In genomic region chr3:105906345-105906744, GRCh38 we compare ENCODE assay signal across 20 cellular contexts. TPM values are rescaled to one million over a fixed set of nuclear protein-coding genes. Genes with fewer than 3 reads are reported as not detected.
DNase-seq lines count a peak whose midpoint lies in the region; ATAC-seq and TF ChIP-seq lines count a peak whose summit lies in the region.
"Had no signal": no experiment of that assay in that cellular context is flagged by ENCODE, and none has a peak within 500 bp of the region (broad histone marks: within the 10 kb centered on the region; RNA-seq: fewer than 3 reads in every experiment).

No MANE protein-coding gene starts in this region.

- no peak overlapping the region for H2AFZ ChIP-seq in hepatocyte
- H2AFZ ChIP-seq: neural progenitor cell had no signal

- DNase-seq in ascending aorta (ENCODE audit: low spot score in 2 of 2), result no peak
- DNase-seq in fibroblast of mammary gland (ENCODE audit: low read depth), result peak; percentile 14
- no peak for DNase-seq in psoas muscle
- DNase-seq in upper lobe of left lung, result no peak
- DNase-seq in iPS-NIHi7 (ENCODE audit: extremely low spot score), result no peak
- DNase-seq in hepatocyte (ENCODE audit: low spot score), result no peak
- DNase-seq in lower leg skin (ENCODE audit: low spot score in 2 of 2), result no peak
- DNase-seq: activated CD4-positive, CD25-positive, alpha-beta regulatory T cell; activated naive CD4-positive, alpha-beta T cell treated with anti-CD3 and anti-CD28 coated beads, Interleukin-2, amount 10 ng/mL, durations not matched to agents 7 days and 5 days; activated T-cell treated with anti-CD3 and anti-CD28 coated beads, Interleukin-2, amount 50 U/mL, for 4 hours; CD8-positive, alpha-beta memory T cell; DMS79 treated with DMSO at 0.1 percent for 48 hours; NK-92 treated with Interleukin-12 subunit alpha and Interleukin-12 subunit beta, amount 100 ng/mL, for 24 hours; retina; stimulated activated CD4-positive, alpha-beta T cell treated with anti-CD3 and anti-CD28 coated beads, Interleukin-1b, Interleukin-23, amount 100 ng/mL, for 48 hours; T1000 had no signal

- TF ChIP-seq EP300 in upper lobe of left lung (IDR thresholded peaks at IDR 0.05), result no peak

- H3K36me3 ChIP-seq in ascending aorta, result no peaks in the 10 kb centered on the region
- no peaks in the 10 kb centered on the region for H3K36me3 ChIP-seq in psoas muscle (ENCODE audit: insufficient read depth in 1 of 2, low read depth in 1 of 2)
- no peaks in the 10 kb centered on the region for H3K36me3 ChIP-seq in upper lobe of left lung
- no peaks in the 10 kb centered on the region for H3K36me3 ChIP-seq in hepatocyte (replicated peaks; ENCODE audit: insufficient read depth, low read depth)
- H3K36me3 ChIP-seq: neural progenitor cell had no signal

- ATAC-seq in psoas muscle (peak in 2 of 4 donors; percentile 29 to 39), upper lobe of left lung (ENCODE audit: low FRiP score in 2 of 2) (peak in 1 of 2 donors; percentile 17), GM18511 (IDR thresholded peaks at IDR 0.05; ENCODE audit: unreplicated experiment) (no peak)
- ATAC-seq: activated T-cell treated with anti-CD3 and anti-CD28 coated beads, Interleukin-2, amount 50 U/mL, for 4 hours; foreskin keratinocyte had no signal

- intact Hi-C loops in ascending aorta (cut with DNase I), result loop anchor here (1.0 to 5.0 kb wide), 3 partner anchors 37 to 539 kb away; partner anchors contain the start of genes ALCAM and CBLB
- intact Hi-C loops in psoas muscle (cut with DNase I), result no loop called here
- intact Hi-C loops in lower leg skin (cut with DNase I; ENCODE audit: low total_unique reads), result no loop called here

- H3K9me2 ChIP-seq in hepatocyte (replicated peaks; ENCODE audit: insufficient read depth), result no peaks in the 10 kb centered on the region

- 41 to 57% (median 45%) methylated on average over 1 of the region's 1 CpG for WGBS in psoas muscle, 3 donors
- 81 to 88% methylated on average over 1 of the region's 1 CpG for WGBS in upper lobe of left lung, 2 donors
- 91% methylated on average over 1 of the region's 1 CpG for WGBS in hepatocyte (ENCODE audit: low lambda C conversion rate, missing lambda C conversion rate)
- WGBS in lower leg skin, 2 donors, result 42 to 75% methylated on average over 1 of the region's 1 CpG

- TF ChIP-seq CTCF in ascending aorta (IDR thresholded peaks at IDR 0.05) (no peak), fibroblast of mammary gland (conservative IDR thresholded peaks at IDR 0.05; ENCODE audit: control insufficient read depth, insufficient read depth, low read depth, low read length) (no peak), psoas muscle (IDR thresholded peaks at IDR 0.05) (no peak), upper lobe of left lung (IDR thresholded peaks at IDR 0.05) (no peak), hepatocyte (IDR thresholded peaks at IDR 0.05; ENCODE audit: poor library complexity) (no peak), lower leg skin (IDR thresholded peaks at IDR 0.05) (no peak)

- H3K4me1 ChIP-seq in ascending aorta (peaks cover 11 to 30% of the 10 kb centered on the region in 2 donors), psoas muscle (peaks cover 32% of the 10 kb centered on the region), upper lobe of left lung (peaks cover 0 to 8% (median 4%) of the 10 kb centered on the region in 4 donors), hepatocyte (ENCODE audit: insufficient read depth) (no peaks in the 10 kb centered on the region)
- H3K4me1 ChIP-seq: foreskin keratinocyte, neural progenitor cell had no signal

- H3K27ac ChIP-seq in ascending aorta (peak overlapping the region; percentile 86 to 91), psoas muscle (peak overlapping the region; percentile 26), upper lobe of left lung (peak overlapping the region in 3 of 4 donors; percentile 1 to 50 (median 36)), hepatocyte (no peak overlapping the region)
- H3K27ac ChIP-seq: foreskin keratinocyte, KMS-11, neural progenitor cell had no signal

- H3K4me2 ChIP-seq in hepatocyte, result no peak overlapping the region
- H3K4me2 ChIP-seq: KMS-11, neural progenitor cell had no signal

- H3K4me3 ChIP-seq in ascending aorta, result no peak overlapping the region
- no peak overlapping the region for H3K4me3 ChIP-seq in fibroblast of mammary gland (ENCODE audit: control insufficient read depth, low read depth, low read length)
- peak overlapping the region; percentile 12 for H3K4me3 ChIP-seq in psoas muscle
- H3K4me3 ChIP-seq in upper lobe of left lung, result no peak overlapping the region
- H3K4me3 ChIP-seq in hepatocyte, result no peak overlapping the region
- H3K4me3 ChIP-seq in lower leg skin (ENCODE audit: low read depth, poor library complexity, severe bottlenecking), result no peak overlapping the region
- H3K4me3 ChIP-seq: neural progenitor cell had no signal

- no peaks in the 10 kb centered on the region for H3K9me3 ChIP-seq in ascending aorta
- no peaks in the 10 kb centered on the region for H3K9me3 ChIP-seq in psoas muscle
- H3K9me3 ChIP-seq in upper lobe of left lung, result no peaks in the 10 kb centered on the region
- H3K9me3 ChIP-seq in hepatocyte (ENCODE audit: low read depth), result no peaks in the 10 kb centered on the region

- H3K27me3 ChIP-seq in ascending aorta (no peaks in the 10 kb centered on the region), psoas muscle (ENCODE audit: insufficient read depth in 3 of 3, low read length in 2 of 3) (no peaks in the 10 kb centered on the region), upper lobe of left lung (no peaks in the 10 kb centered on the region), hepatocyte (no peaks in the 10 kb centered on the region)
- H3K27me3 ChIP-seq: foreskin keratinocyte, neural progenitor cell had no signal

- no peak for TF ChIP-seq POLR2A in upper lobe of left lung (IDR thresholded peaks at IDR 0.05)
- TF ChIP-seq POLR2A in lower leg skin (IDR thresholded peaks at IDR 0.05), result no peak

- H3K79me2 ChIP-seq in hepatocyte, result no peaks in the 10 kb centered on the region

- H4K20me1 ChIP-seq in hepatocyte (ENCODE audit: insufficient read depth, poor library complexity, severe bottlenecking), result no peaks in the 10 kb centered on the region

RNA-seq across cellular contexts. Expression of gene CBLB, which starts 37.5 kb away (rescaled TPM):
- total RNA-seq in ascending aorta (30.0 TPM), psoas muscle (10 to 100 TPM; 12.1 to 18.2 (median 14.9) TPM), upper lobe of left lung (10 to 100 TPM; 30.3 to 85.9 (median 32.0) TPM), hepatocyte (29.2 and 56.0 TPM in 2 replicates), lower leg skin (10 to 100 TPM; 17.0 to 33.8 (median 23.0) TPM)
- polyA plus RNA-seq in psoas muscle (10 to 100 TPM in 1 of 3 donors, 1 to 10 TPM in 2; 4.2 to 11.5 (median 9.4) TPM), hepatocyte (21.3 and 22.6 TPM in 2 replicates)
